13 cellular contexts compared by ENCODE assay signal in genomic region chr14:89352976-89353817, GRCh38.
DNase-seq lines count a peak whose midpoint lies in the region; ATAC-seq, FAIRE-seq and TF ChIP-seq lines count a peak whose summit lies in the region.
"Had no signal": no experiment of that assay in that cellular context is flagged by ENCODE, and none has a peak within 500 bp of the region (broad histone marks: within the 10 kb centered on the region; RNA-seq: fewer than 3 reads in every experiment).

No MANE protein-coding gene starts in this region.

- H3K36me3 Mint-ChIP-seq in CD4-positive, alpha-beta memory T cell, result peaks cover 21 to 23% of the 10 kb centered on the region in 2 donors
- no peaks in the 10 kb centered on the region for H3K36me3 Mint-ChIP-seq in natural killer cell

- H2AFZ ChIP-seq in GM12878 (ENCODE audit: control insufficient read depth, low read depth, low read length), result no peak overlapping the region
- H2AFZ ChIP-seq: GM23248 had no signal

- H3K27me3 ChIP-seq in CD4-positive, alpha-beta memory T cell (ENCODE audit: insufficient read depth, low read length), result no peaks in the 10 kb centered on the region
- H3K27me3 ChIP-seq in HUES48 (ENCODE audit: control insufficient read depth, insufficient read depth, low read length) (no peaks in the 10 kb centered on the region), GM12878 (replicated peaks in 1 of 2; ENCODE audit: control insufficient read depth in 2 of 2, insufficient read depth in 2 of 2, low read length in 1 of 2) (no peaks in the 10 kb centered on the region)
- H3K27me3 ChIP-seq: esophagus squamous epithelium had no signal

- H3K36me3 ChIP-seq in CD4-positive, alpha-beta memory T cell (ENCODE audit: insufficient read depth, low read length), result peaks cover 2% of the 10 kb centered on the region
- H3K36me3 ChIP-seq in HUES48 (ENCODE audit: control insufficient read depth, insufficient read depth, low read length), result peaks cover 30% of the 10 kb centered on the region
- peaks cover 2 to 19% of the 10 kb centered on the region in 2 experiments for H3K36me3 ChIP-seq in GM12878 (ENCODE audit: control insufficient read depth in 2 of 2, insufficient read depth in 2 of 2, low read length in 1 of 2)

- FAIRE-seq in GM12878 (lab: Jason Lieb, UNC), result no peak
- FAIRE-seq: bronchial epithelial cell, RCC 7860 had no signal

- H3K9ac ChIP-seq in HUES48 (ENCODE audit: low read depth, low read length) (no peak overlapping the region), GM12878 (ENCODE audit: control insufficient read depth, insufficient read depth, low read length) (no peak overlapping the region)
- H3K9ac ChIP-seq: GM23248 had no signal

- no peak for TF ChIP-seq EP300 in GM12878 (IDR thresholded peaks at IDR 0.05; ENCODE audit: borderline replicate concordance in 1 of 2, control insufficient read depth in 1 of 2, low read depth in 2 of 2, low read length in 2 of 2)

- in situ Hi-C loops in GM12878 (cut with MboI), result no loop called here

- no peak overlapping the region for H3K27ac ChIP-seq in CD4-positive, alpha-beta memory T cell (ENCODE audit: low read depth, low read length)
- H3K27ac ChIP-seq in HUES48 (ENCODE audit: low read depth, low read length) (peak overlapping the region; percentile 61), GM12878 (ENCODE audit: control insufficient read depth, insufficient read depth) (peak overlapping the region; percentile 4)
- H3K27ac ChIP-seq: GM23248 had no signal

- DNase-seq in CD4-positive, alpha-beta memory T cell, result no peak
- DNase-seq in GM12878 (ENCODE audit: low read depth, low spot score), result no peak
- DNase-seq in natural killer cell, result no peak
- no peak for DNase-seq in glomerular visceral epithelial cell (ENCODE audit: extremely low spot score)
- DNase-seq in NCI-H2081 (lab: John Stamatoyannopoulos, UW), result no peak
- DNase-seq in NK-92 treated with Interleukin-12 subunit alpha and Interleukin-12 subunit beta, amount 100 ng/mL, for 24 hours (lab: John Stamatoyannopoulos, UW), result no peak
- DNase-seq: esophagus squamous epithelium, GM23248, NCI-H510A treated with DMSO at 0.1 percent for 48 hours, retina had no signal

- peak overlapping the region in 5 of 8 donors; percentile 4 to 53 (median 13) for H3K4me3 Mint-ChIP-seq in CD4-positive, alpha-beta memory T cell
- H3K4me3 Mint-ChIP-seq in natural killer cell, result peak overlapping the region; percentile 1

- no peaks in the 10 kb centered on the region for H3K27me3 Mint-ChIP-seq in CD4-positive, alpha-beta memory T cell
- no peaks in the 10 kb centered on the region for H3K27me3 Mint-ChIP-seq in natural killer cell (ENCODE audit: low read depth in 2 of 2)

- no peak overlapping the region for H3K4me2 ChIP-seq in GM12878 (ENCODE audit: control insufficient read depth, insufficient read depth)

- H4K20me1 ChIP-seq in GM12878 (ENCODE audit: control insufficient read depth, insufficient read depth), result no peaks in the 10 kb centered on the region

- POLR2A ChIA-PET in CD4-positive, alpha-beta memory T cell (lab: Charles Lee; ENCODE audit: partially characterized antibody), result interaction anchor here (0.8 to 1.2 kb wide), 2 partner anchors 12 to 37 kb away, joined by 3 to 8 read pairs; no protein-coding TSS in a partner anchor
- POLR2A ChIA-PET in GM12878 (lab: Charles Lee), result interaction anchor here (0.6 to 1.7 kb wide), 4 partner anchors 10 to 35 kb away, joined by 3 to 7 read pairs (median 6); no protein-coding TSS in a partner anchor

- TF ChIP-seq POLR2A in GM12878 (IDR thresholded peaks at IDR 0.05; ENCODE audit: low read depth, low read length), result no peak

- WGBS in GM12878 (ENCODE audit: insufficient coverage, insufficient replicate concordance, low lambda C conversion rate, missing lambda C conversion rate), result 82% methylated on average over 7 of the region's 7 CpGs

- TF ChIP-seq CTCF in GM12878 (IDR thresholded peaks at IDR 0.05 in 2 of 3, conservative IDR thresholded peaks at IDR 0.05 in 1 of 3; ENCODE audit: control insufficient read depth in 2 of 3, extremely low read depth in 1 of 3, insufficient read depth in 1 of 3, low read depth in 3 of 3, low read length in 3 of 3) (no peak), natural killer cell (IDR thresholded peaks at IDR 0.05) (no peak)

- intact Hi-C loops in CD4-positive, alpha-beta memory T cell (cut with micrococcal nuclease), result no loop called here
- intact Hi-C loops in GM12878 (cut with micrococcal nuclease; ENCODE audit: unreplicated experiment) (loop anchor here (1.0 kb wide), 1 partner anchor 12 kb away; no protein-coding TSS in a partner anchor), natural killer cell (cut with micrococcal nuclease) (no loop called here)

- H3K4me3 ChIP-seq in CD4-positive, alpha-beta memory T cell (ENCODE audit: low read length in 2 of 2), result no peak overlapping the region
- H3K4me3 ChIP-seq in HUES48 (ENCODE audit: low read depth, low read length), result no peak overlapping the region
- H3K4me3 ChIP-seq in GM12878, result no peak overlapping the region
- H3K4me3 ChIP-seq: esophagus squamous epithelium, GM23248 had no signal

- no peaks in the 10 kb centered on the region for H3K9me3 Mint-ChIP-seq in CD4-positive, alpha-beta memory T cell
- H3K9me3 Mint-ChIP-seq in natural killer cell, result no peaks in the 10 kb centered on the region

- no TSS peak for BruUV-seq in GM12878 (replicated peaks; lab: Mats Ljungman, UMichigan)

- RAD21 ChIA-PET in GM12878 (lab: Charles Lee; ENCODE audit: unreplicated experiment), result interaction anchor here (1.3 to 3.6 kb wide), 5 partner anchors 12 to 76 kb away, joined by 3 to 25 read pairs (median 6); no protein-coding TSS in a partner anchor

- SMC1A ChIA-PET in GM12878 (lab: Charles Lee; ENCODE audit: uncharacterized antibody, unreplicated experiment), result interaction anchor here (0.8 to 5.4 kb wide), 13 partner anchors 10 to 165 kb away, joined by 3 to 51 read pairs (median 4); no protein-coding TSS in a partner anchor

- H3K4me1 Mint-ChIP-seq in CD4-positive, alpha-beta memory T cell, result peaks cover 50 to 70% (median 60%) of the 10 kb centered on the region in 4 donors
- H3K4me1 Mint-ChIP-seq in natural killer cell, result peaks cover 67 to 77% of the 10 kb centered on the region in 2 donors

- H3K27ac Mint-ChIP-seq in CD4-positive, alpha-beta memory T cell, result peak overlapping the region; percentile 48 to 81 (median 73)
- peak overlapping the region; percentile 16 to 45 for H3K27ac Mint-ChIP-seq in natural killer cell

- CTCF ChIA-PET in CD4-positive, alpha-beta memory T cell (lab: Charles Lee; ENCODE audit: partially characterized antibody), result no interaction called here
- CTCF ChIA-PET in GM12878 (lab: Yijun Ruan, JAX), result interaction anchor here (0.7 to 2.8 kb wide), 5 partner anchors 11 to 46 kb away, joined by 3 to 13 read pairs (median 6); no protein-coding TSS in a partner anchor

- peaks cover 35% of the 10 kb centered on the region for H3K79me2 ChIP-seq in GM12878 (ENCODE audit: control insufficient read depth, insufficient read depth, low read length)

- no peak for TF ChIP-seq RAD21 in GM12878 (IDR thresholded peaks at IDR 0.05; ENCODE audit: insufficient read depth, low read depth, low read length)

- H3K4me1 ChIP-seq in CD4-positive, alpha-beta memory T cell (ENCODE audit: insufficient read depth, low read length), result peaks cover 46% of the 10 kb centered on the region
- H3K4me1 ChIP-seq in HUES48 (ENCODE audit: control insufficient read depth, insufficient read depth, low read length) (peaks cover 54% of the 10 kb centered on the region), GM12878 (ENCODE audit: control insufficient read depth, insufficient read depth, low read length) (peaks cover 24% of the 10 kb centered on the region)

- H3K9me3 ChIP-seq in CD4-positive, alpha-beta memory T cell (ENCODE audit: control insufficient read depth in 1 of 2, low read length in 2 of 2), result no peaks in the 10 kb centered on the region
- H3K9me3 ChIP-seq in HUES48 (ENCODE audit: control insufficient read depth, insufficient read depth, low read length), result no peaks in the 10 kb centered on the region
- no peaks in the 10 kb centered on the region; the same call in 2 of the 3 replicates for H3K9me3 ChIP-seq in GM12878 (replicated peaks; ENCODE audit: control insufficient read depth, insufficient read depth, low read length)
- H3K9me3 ChIP-seq: esophagus squamous epithelium had no signal

- ATAC-seq in GM12878 (no peak), natural killer cell (no peak)

TF ChIP-seq in GM12878, 131 proteins besides CTCF, POLR2A, EP300 and RAD21:
- TF ChIP-seq ZNF274 (IDR thresholded peaks at IDR 0.05; ENCODE audit: insufficient read depth, insufficient read length) (no peak), LARP7 (IDR thresholded peaks at IDR 0.05) (no peak), ZZZ3 (IDR thresholded peaks at IDR 0.05; ENCODE audit: control insufficient read depth, insufficient read length, low read depth) (no peak), REST (IDR thresholded peaks at IDR 0.05; ENCODE audit: low read depth, low read length) (no peak)
